Comparison of ENCODE assay signal across 8 cellular contexts in genomic region chr16:9092282-9092962, GRCh38. TPM values are rescaled to one million over a fixed set of nuclear protein-coding genes. Genes with fewer than 3 reads are reported as not detected.
DNase-seq lines count a peak whose midpoint lies in the region; ATAC-seq and TF ChIP-seq lines count a peak whose summit lies in the region.

No MANE protein-coding gene starts in this region.

- H3F3A ChIP-seq in DOHH2 (ENCODE audit: control insufficient read depth, insufficient read depth) = peaks cover 8% of the 10 kb centered on the region; the same call in 1 of the 2 replicates

- in situ Hi-C loops in transverse colon (cut with MboI; ENCODE audit: low pct_ligation_motif_present in 1 of 4, low pct_unique_long_range_greater_than_20kb in 1 of 4, low sequenced_read_pairs in 3 of 4) = no loop called here

- no peaks in the 10 kb centered on the region for H3K27me3 ChIP-seq in DOHH2 (ENCODE audit: control insufficient read depth, low read length)
- H3K27me3 ChIP-seq in transverse colon = no peaks in the 10 kb centered on the region

- H3K4me1 Mint-ChIP-seq in natural killer cell = peaks cover 56 to 61% of the 10 kb centered on the region in 2 donors

- peaks cover 6% of the 10 kb centered on the region for H3K36me3 Mint-ChIP-seq in natural killer cell

- no peaks in the 10 kb centered on the region for H3K9me2 ChIP-seq in DOHH2 (replicated peaks; ENCODE audit: control insufficient read depth, low read length)

- peaks cover 32% of the 10 kb centered on the region for H4K20me1 ChIP-seq in DOHH2 (ENCODE audit: control insufficient read depth, insufficient read depth, low read depth, low read length)

- no peak for TF ChIP-seq EP300 in transverse colon (IDR thresholded peaks at IDR 0.05; ENCODE audit: low read depth)

- intact Hi-C loops in natural killer cell (cut with micrococcal nuclease) = loop anchor here (5.0 kb wide), 1 partner anchor 130 kb away; the partner anchor contains the start of gene USP7
- intact Hi-C loops in transverse colon (cut with DNase I; ENCODE audit: low total_unique reads) = no loop called here

- peak; percentile 14 for DNase-seq in NCI-H1105 (lab: John Stamatoyannopoulos, UW)
- peak; percentile 28 for DNase-seq in activated T-cell treated with anti-CD3 and anti-CD28 coated beads for 4 hours
- DNase-seq in erythroblast (lab: John Stamatoyannopoulos, UW) = peak; percentile 57 to 75
- DNase-seq in natural killer cell = peak; percentile 66
- peak; percentile 49 for DNase-seq in transverse colon
- no peak for DNase-seq in iPS-NIHi7 (ENCODE audit: extremely low spot score)

- peak overlapping the region; percentile 100 for H3K4me3 Mint-ChIP-seq in natural killer cell

- H3K27ac Mint-ChIP-seq in natural killer cell = peak overlapping the region; percentile 95 to 99

- H3K27ac ChIP-seq in DOHH2 (ENCODE audit: low read depth, low read length) = peak overlapping the region; percentile 59
- H3K27ac ChIP-seq in transverse colon = peak overlapping the region; percentile 97 to 100 (median 100)

- peaks cover 47% of the 10 kb centered on the region for H3K36me3 ChIP-seq in DOHH2 (ENCODE audit: control insufficient read depth, low read length)
- peaks cover 0 to 8% (median 0%) of the 10 kb centered on the region in 4 donors for H3K36me3 ChIP-seq in transverse colon

- H3K4me1 ChIP-seq in DOHH2 (ENCODE audit: control insufficient read depth, low read length) (peaks cover 68% of the 10 kb centered on the region), transverse colon (peaks cover 34 to 54% (median 51%) of the 10 kb centered on the region in 4 donors)

- H3K9me3 ChIP-seq in DOHH2 (ENCODE audit: control insufficient read depth, insufficient read depth, low read length) (no peaks in the 10 kb centered on the region), transverse colon (no peaks in the 10 kb centered on the region)

- H3K4me3 ChIP-seq in DOHH2 (ENCODE audit: low read length) (peak overlapping the region; percentile 82), transverse colon (peak overlapping the region; percentile 60 to 97 (median 88))

- TF ChIP-seq POLR2A in erythroblast (IDR thresholded peaks at IDR 0.05; ENCODE audit: low read length) (no peak), transverse colon (IDR thresholded peaks at IDR 0.05) (peak; percentile 14)

- peak overlapping the region; percentile 84 for H3K4me2 ChIP-seq in DOHH2 (ENCODE audit: low read length)

- TF ChIP-seq CTCF in DOHH2 (IDR thresholded peaks at IDR 0.05; ENCODE audit: low read depth, low read length, poor library complexity, severe bottlenecking) = peak; percentile 41
- no peak for TF ChIP-seq CTCF in natural killer cell (IDR thresholded peaks at IDR 0.05)
- TF ChIP-seq CTCF in transverse colon (IDR thresholded peaks at IDR 0.05) = no peak

- peaks cover 66% of the 10 kb centered on the region for H3K79me2 ChIP-seq in DOHH2 (ENCODE audit: control insufficient read depth, low read length)

- ATAC-seq in GM21723 (IDR thresholded peaks at IDR 0.05; ENCODE audit: unreplicated experiment) = peak; percentile 20
- ATAC-seq in natural killer cell = peak in 1 of 3 donors; percentile 10

- 0% methylated on average over 2 to 20 of the region's 63 CpGs for WGBS in transverse colon (ENCODE audit: low coverage in 1 of 2), 2 donors

- H3K9me3 Mint-ChIP-seq in natural killer cell = no peaks in the 10 kb centered on the region

- no peaks in the 10 kb centered on the region for H3K27me3 Mint-ChIP-seq in natural killer cell (ENCODE audit: low read depth in 2 of 2)

RNA-seq across cellular contexts. Expression of gene HAPSTR1, which starts 1.0 kb away (rescaled TPM):
- total RNA-seq in natural killer cell (100 to 1,000 TPM; 135 to 145 (median 138) TPM), transverse colon (10 to 100 TPM; 41.4 to 68.5 (median 58.4) TPM)
